In the genomic region with DNA sequence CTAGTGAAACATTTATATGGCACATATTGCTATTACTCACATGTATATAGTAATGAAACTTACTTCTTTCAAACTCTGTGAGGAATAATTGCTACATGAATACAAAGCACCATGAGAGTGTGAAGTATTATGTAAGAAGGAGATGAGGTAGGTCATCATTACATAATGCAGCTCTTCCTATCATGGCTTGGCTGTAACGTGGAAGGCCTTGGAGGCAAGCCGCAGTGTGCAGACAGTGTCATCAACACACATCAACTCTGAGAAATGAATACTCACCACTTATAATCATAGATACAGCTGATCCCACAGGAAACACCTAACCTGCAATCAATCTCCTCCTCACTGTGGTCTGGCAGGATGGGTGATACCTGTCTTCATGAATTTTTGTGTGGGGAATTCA, we compare ENCODE assay signal across 24 cellular contexts. TPM values are rescaled to one million over a fixed set of nuclear protein-coding genes. Genes with fewer than 3 reads are reported as not detected.
DNase-seq lines count a peak whose midpoint lies in the region; ATAC-seq, FAIRE-seq and TF ChIP-seq lines count a peak whose summit lies in the region.
"Had no signal": no experiment of that assay in that cellular context is flagged by ENCODE, and none has a peak within 500 bp of the region (broad histone marks: within the 10 kb centered on the region; RNA-seq: fewer than 3 reads in every experiment).

No MANE protein-coding gene starts in this region.

- BruUV-seq in MCF 10A (replicated peaks; lab: Mats Ljungman, UMichigan) = no TSS peak
- BruUV-seq in K562 (replicated peaks; lab: Mats Ljungman, UMichigan) = no TSS peak

- H3K27ac ChIP-seq in breast epithelium (no peak overlapping the region), K562 (ENCODE audit: extremely low read depth, low read depth, low read length) (no peak overlapping the region), keratinocyte (ENCODE audit: control insufficient read depth, insufficient read depth, low read length) (no peak overlapping the region), esophagus muscularis mucosa (replicated peaks in 1 of 4) (no peak overlapping the region)
- H3K27ac ChIP-seq: 22Rv1, BLaER1, C4-2B had no signal

- no peaks in the 10 kb centered on the region for H3K27me3 ChIP-seq in breast epithelium
- H3K27me3 ChIP-seq in K562 (ENCODE audit: control insufficient read depth in 2 of 2, insufficient read depth in 2 of 2, low read length in 2 of 2) = no peaks in the 10 kb centered on the region
- no peaks in the 10 kb centered on the region for H3K27me3 ChIP-seq in keratinocyte (ENCODE audit: control insufficient read depth, extremely low read depth, insufficient read depth, low read length)
- H3K27me3 ChIP-seq in esophagus muscularis mucosa = no peaks in the 10 kb centered on the region
- H3K27me3 ChIP-seq: BLaER1 had no signal

- H2AFZ ChIP-seq in K562 (ENCODE audit: low read depth, low read length) (peak overlapping the region; percentile 62), keratinocyte (ENCODE audit: control insufficient read depth, low read length) (no peak overlapping the region)

- H3K4me3 ChIP-seq in breast epithelium = no peak overlapping the region
- H3K4me3 ChIP-seq in K562 = no peak overlapping the region
- no peak overlapping the region for H3K4me3 ChIP-seq in keratinocyte (ENCODE audit: control insufficient read depth in 2 of 3, extremely low read depth in 1 of 3, insufficient read depth in 2 of 3, low read depth in 1 of 3, low read length in 3 of 3)
- H3K4me3 ChIP-seq in esophagus muscularis mucosa = no peak overlapping the region
- H3K4me3 ChIP-seq: BLaER1, GM12878 had no signal

- H3K36me3 Mint-ChIP-seq in MCF 10A (ENCODE audit: insufficient read depth, unreplicated experiment) = peaks cover 5% of the 10 kb centered on the region
- H3K36me3 Mint-ChIP-seq: CD4-positive, CD25-positive, alpha-beta regulatory T cell; CD8-positive, alpha-beta T cell had no signal

- no peaks in the 10 kb centered on the region for H3K9me1 ChIP-seq in K562 (ENCODE audit: control insufficient read depth, insufficient read depth, low read length)
- no peaks in the 10 kb centered on the region for H3K9me1 ChIP-seq in keratinocyte (ENCODE audit: control insufficient read depth, extremely low read depth, insufficient read depth, low read length)

- WGBS in K562 (ENCODE audit: insufficient coverage, low coverage, missing lambda C conversion rate) = 33% methylated on average over 2 of the region's 2 CpGs
- 78% methylated on average over 2 of the region's 2 CpGs for WGBS in esophagus muscularis mucosa

- TF ChIP-seq EP300 in K562 (IDR thresholded peaks at IDR 0.05; ENCODE audit: low read length) (no peak), esophagus muscularis mucosa (IDR thresholded peaks at IDR 0.05) (no peak)

- FAIRE-seq in K562 (lab: Jason Lieb, UNC) = no peak
- peak; percentile 34 for FAIRE-seq in keratinocyte (lab: Jason Lieb, UNC)
- FAIRE-seq: GM12878, GM19239 had no signal

- no peaks in the 10 kb centered on the region for H3K4me1 ChIP-seq in breast epithelium
- H3K4me1 ChIP-seq in K562 (replicated peaks in 1 of 2; ENCODE audit: control insufficient read depth in 2 of 2, insufficient read depth in 2 of 2, low read length in 2 of 2) = peaks cover 0 to 29% of the 10 kb centered on the region in 2 experiments; a peak in 4 of 5 replicates
- H3K4me1 ChIP-seq in keratinocyte (ENCODE audit: control insufficient read depth, extremely low read depth, insufficient read depth, low read length) = no peaks in the 10 kb centered on the region
- H3K4me1 ChIP-seq in esophagus muscularis mucosa = no peaks in the 10 kb centered on the region
- H3K4me1 ChIP-seq: BLaER1, Caco-2 had no signal

- H3K4me1 Mint-ChIP-seq in MCF 10A (ENCODE audit: insufficient read depth, unreplicated experiment) = no peaks in the 10 kb centered on the region
- H3K4me1 Mint-ChIP-seq: B cell; CD4-positive, CD25-positive, alpha-beta regulatory T cell had no signal

- H3K4me2 ChIP-seq in K562 (ENCODE audit: insufficient read depth, low read length) (no peak overlapping the region), keratinocyte (ENCODE audit: control insufficient read depth, extremely low read depth, insufficient read depth, low read depth, low read length) (no peak overlapping the region)
- H3K4me2 ChIP-seq: BLaER1 had no signal

- ATAC-seq in K562 = no peak
- ATAC-seq: CD8-positive, alpha-beta T cell; GM12878 had no signal

- no peak overlapping the region for H3K27ac Mint-ChIP-seq in MCF 10A (ENCODE audit: low read depth, unreplicated experiment)
- H3K27ac Mint-ChIP-seq: B cell; CD4-positive, CD25-positive, alpha-beta regulatory T cell; CD8-positive, alpha-beta T cell had no signal

- TF ChIP-seq RAD21 in K562 (CRISPR knock-in tag; conservative IDR thresholded peaks at IDR 0.05 in 1 of 2, IDR thresholded peaks at IDR 0.05 in 1 of 2) = no peak

- H3K9me3 ChIP-seq in breast epithelium (no peaks in the 10 kb centered on the region), K562 (replicated peaks; ENCODE audit: control insufficient read depth, insufficient read depth, low read depth, low read length) (no peaks in the 10 kb centered on the region), keratinocyte (ENCODE audit: control insufficient read depth, low read depth, low read length) (no peaks in the 10 kb centered on the region), esophagus muscularis mucosa (no peaks in the 10 kb centered on the region)
- H3K9me3 ChIP-seq: BLaER1, Caco-2 had no signal

- no peaks in the 10 kb centered on the region for H4K20me1 ChIP-seq in K562 (replicated peaks; ENCODE audit: control insufficient read depth, insufficient read depth, low read length)
- H4K20me1 ChIP-seq in keratinocyte (ENCODE audit: control insufficient read depth, extremely low read depth, insufficient read depth, low read length) = no peaks in the 10 kb centered on the region
- H4K20me1 ChIP-seq: BLaER1 had no signal

- POLR2A ChIA-PET in MCF 10A (lab: Yijun Ruan, JAX) (no interaction called here), K562 (lab: Yijun Ruan, JAX) (no interaction called here)

- TF ChIP-seq CTCF in MCF 10A (IDR thresholded peaks at IDR 0.05; ENCODE audit: unreplicated experiment) = no peak
- no peak for TF ChIP-seq CTCF in breast epithelium (IDR thresholded peaks at IDR 0.05)
- no peak for TF ChIP-seq CTCF in K562 (IDR thresholded peaks at IDR 0.05 in 2 of 3, conservative IDR thresholded peaks at IDR 0.05 in 1 of 3; ENCODE audit: insufficient read depth in 2 of 3, low read depth in 1 of 3, low read length in 3 of 3)
- TF ChIP-seq CTCF in keratinocyte (optimal IDR thresholded peaks at IDR 0.05 in 1 of 3, IDR thresholded peaks at IDR 0.05 in 1 of 3, conservative IDR thresholded peaks at IDR 0.05 in 1 of 3; ENCODE audit: extremely low read depth in 1 of 3, insufficient read depth in 2 of 3, low read length in 3 of 3) = no peak
- no peak for TF ChIP-seq CTCF in esophagus muscularis mucosa (IDR thresholded peaks at IDR 0.05)

- H3K4me3 Mint-ChIP-seq in MCF 10A (ENCODE audit: unreplicated experiment) = no peak overlapping the region
- H3K4me3 Mint-ChIP-seq: B cell; CD4-positive, CD25-positive, alpha-beta regulatory T cell; CD8-positive, alpha-beta T cell had no signal

- peak; percentile 1 for DNase-seq in MCF 10A (ENCODE audit: unreplicated experiment)
- no peak for DNase-seq in breast epithelium (ENCODE audit: low spot score in 2 of 2)
- DNase-seq in K562 (ENCODE audit: extremely low read depth in 1 of 4, low spot score in 3 of 4) = no peak
- DNase-seq in keratinocyte (ENCODE audit: low read depth, low spot score) = no peak
- DNase-seq in HuH-7 (ENCODE audit: low spot score) = no peak
- DNase-seq in glomerular visceral epithelial cell (ENCODE audit: extremely low spot score) = no peak
- no peak for DNase-seq in esophagus muscularis mucosa (ENCODE audit: extremely low spot score)
- DNase-seq in NCI-H187 (lab: John Stamatoyannopoulos, UW) = no peak
- DNase-seq: Caco-2; CD4-positive, CD25-positive, alpha-beta regulatory T cell; CD8-positive, alpha-beta T cell; DMS 273 treated with DMSO at 0.1 percent for 48 hours; DMS79; EL; GDM1; GOT3; H7; HCEC 1CT had no signal

- H3K79me2 ChIP-seq in K562 (ENCODE audit: control insufficient read depth, insufficient read depth, low read length) (no peaks in the 10 kb centered on the region), keratinocyte (ENCODE audit: control insufficient read depth, insufficient read depth, low read length) (no peaks in the 10 kb centered on the region)

- CTCF ChIA-PET in MCF 10A (lab: Yijun Ruan, JAX) = interaction anchor here (0.6 kb wide), 3 partner anchors 17 to 716 kb away, joined by 3 read pairs; no protein-coding TSS in a partner anchor
- CTCF ChIA-PET in K562 (lab: Yijun Ruan, JAX; ENCODE audit: low intra/inter-chr PET ratio) = no interaction called here

- dilution Hi-C loops in keratinocyte (cut with MboI; ENCODE audit: extremely low pct_ligation_motif_present, low sequenced_read_pairs) = no loop called here

- H3K36me3 ChIP-seq in breast epithelium = no peaks in the 10 kb centered on the region
- H3K36me3 ChIP-seq in K562 (ENCODE audit: control insufficient read depth, insufficient read depth, low read length) = no peaks in the 10 kb centered on the region
- peaks cover 0 to 3% of the 10 kb centered on the region in 2 experiments for H3K36me3 ChIP-seq in keratinocyte (ENCODE audit: control insufficient read depth in 2 of 2, extremely low read depth in 1 of 2, insufficient read depth in 2 of 2, low read length in 2 of 2)
- no peaks in the 10 kb centered on the region for H3K36me3 ChIP-seq in esophagus muscularis mucosa
- H3K36me3 ChIP-seq: BLaER1 had no signal

- in situ Hi-C loops in K562 (cut with MboI) = no loop called here

- TF ChIP-seq POLR2A in breast epithelium (IDR thresholded peaks at IDR 0.05) (no peak), K562 (conservative IDR thresholded peaks at IDR 0.05) (no peak), esophagus muscularis mucosa (IDR thresholded peaks at IDR 0.05; ENCODE audit: low read depth) (no peak)

- H3K9ac ChIP-seq in K562 (ENCODE audit: insufficient read depth in 1 of 2, low read depth in 2 of 2, low read length in 2 of 2) (no peak overlapping the region), keratinocyte (ENCODE audit: control insufficient read depth, extremely low read depth, insufficient read depth, low read length) (no peak overlapping the region)
- H3K9ac ChIP-seq: BLaER1 had no signal

- intact Hi-C loops in MCF 10A (cut with micrococcal nuclease) (no loop called here), breast epithelium (cut with DNase I; ENCODE audit: low total_unique reads) (no loop called here), K562 (cut with micrococcal nuclease) (no loop called here), esophagus muscularis mucosa (cut with DNase I) (no loop called here)

- no peaks in the 10 kb centered on the region for H3K9me3 Mint-ChIP-seq in MCF 10A (ENCODE audit: unreplicated experiment)
- H3K9me3 Mint-ChIP-seq: CD8-positive, alpha-beta T cell had no signal

- H3K27me3 Mint-ChIP-seq in MCF 10A (ENCODE audit: insufficient read depth, unreplicated experiment) = no peaks in the 10 kb centered on the region

RNA-seq across cellular contexts. Expression of a gene that starts 49.9 kb away (rescaled TPM):
- 35.9 and 38.6 TPM in 2 replicates for total RNA-seq in MCF 10A (2022)
- 10 to 100 TPM; 45.9 to 68.9 (median 48.8) TPM for total RNA-seq in breast epithelium
- total RNA-seq in K562 (2011; cell fraction: chromatin; rRNA removed; ENCODE audit: low replicate concordance) = 24.0 and 53.4 TPM in 2 replicates
- total RNA-seq in K562 (2011; cell fraction: nucleolus; rRNA removed) = 11.8 and 13.6 TPM in 2 replicates
- 19.7 and 26.5 TPM in 2 replicates for total RNA-seq in K562 (2011; cell fraction: nucleoplasm; rRNA removed)
- total RNA-seq in K562 (2014; rRNA removed) = 21.4 and 26.3 TPM in 2 replicates
- total RNA-seq in K562 (2014; rRNA removed; fragmentation: Illumina TruSeq; extraction: Trizol) = 29.5 and 38.1 TPM in 2 replicates
- 23.8 and 27.4 TPM in 2 replicates for total RNA-seq in K562 (2015; rRNA removed; fragmentation: Illumina TruSeq; extraction: Trizol)
- total RNA-seq in K562 (2021) = 23.9 and 24.3 TPM in 2 replicates
- 27.3 and 31.1 TPM in 2 replicates for polyA plus RNA-seq in K562 (2011; rRNA removed)
- 7.4 and 11.7 TPM in 2 replicates for polyA plus RNA-seq in K562 (2011; cell fraction: cytosol; rRNA removed)
- polyA plus RNA-seq in K562 (2011; cell fraction: nucleus; rRNA removed) = 10.4 and 13.7 TPM in 2 replicates
- 22.1 and 24.8 TPM in 2 replicates for polyA plus RNA-seq in K562 (2012)
- polyA plus RNA-seq in K562 (2014; fragmentation: Illumina TruSeq; extraction: Trizol) = 24.0 and 30.1 TPM in 2 replicates
- polyA plus RNA-seq in K562 (2014; fragmentation: Nextera tagmentation; extraction: Ambion mirVana) = 10 to 100 TPM; 10.1 to 11.3 TPM
- polyA plus RNA-seq in K562 (2014; rRNA removed) = 20.9 and 23.7 TPM in 2 replicates
- 51.1 and 51.5 TPM in 2 replicates for polyA minus RNA-seq in K562 (2011; rRNA and poly(A)+ RNA removed)
- 21.2 and 22.4 TPM in 2 replicates for polyA minus RNA-seq in K562 (2011; cell fraction: cytosol; rRNA and poly(A)+ RNA removed)
- polyA minus RNA-seq in K562 (2011; cell fraction: nucleus; rRNA and poly(A)+ RNA removed) = 35.7 and 63.1 TPM in 2 replicates
- 18.8 to 29.8 TPM (median 26.5 TPM) in 3 replicates for polyA plus RNA-seq in keratinocyte
- 182 TPM for polyA plus RNA-seq in keratinocyte (2011; ENCODE audit: low read depth)
- polyA plus RNA-seq in keratinocyte (2011; cell fraction: cytosol; rRNA removed) = 21.7 and 35.5 TPM in 2 replicates
- 21.9 and 27.3 TPM in 2 replicates for polyA plus RNA-seq in keratinocyte (2011; cell fraction: nucleus; rRNA removed)
- polyA plus RNA-seq in keratinocyte (2012; ENCODE audit: low replicate concordance) = 20.6 TPM in 2 replicates
- 17.8 to 37.2 TPM (median 26.5 TPM) in 3 replicates for polyA minus RNA-seq in keratinocyte
- polyA minus RNA-seq in keratinocyte (2011; cell fraction: cytosol; rRNA and poly(A)+ RNA removed) = 32.4 TPM
- polyA minus RNA-seq in keratinocyte (2011; cell fraction: nucleus; rRNA and poly(A)+ RNA removed) = 32.4 and 65.9 TPM in 2 replicates
- 10 to 100 TPM; 51.1 to 76.4 (median 59.0) TPM for total RNA-seq in esophagus muscularis mucosa
